Comparison of ENCODE assay signal across 33 cellular contexts in genomic region chr14:24890716-24891115, GRCh38.
"Had no signal": no experiment of that assay in that cellular context is flagged by ENCODE, and none has a peak within 500 bp of the region (broad histone marks: within the 10 kb centered on the region; RNA-seq: fewer than 3 reads in every experiment).

No MANE protein-coding gene starts in this region.

- H3K36me3 ChIP-seq: adrenal gland, ascending aorta, brain microvascular endothelial cell, breast epithelium, cardiac muscle cell had no signal

- DNase-seq: activated effector memory CD4-positive, alpha-beta T cell treated with anti-CD3 and anti-CD28 coated beads, Interleukin-2, amount 50 U/mL, for 16 hours; activated effector memory CD4-positive, alpha-beta T cell treated with Interleukin-2 at 50 U/mL for 16 hours; activated gamma-delta T cell; activated gamma-delta T cell treated with Interleukin-2 at 50 U/mL for 16 hours; activated naive CD4-positive, alpha-beta T cell; activated naive CD4-positive, alpha-beta T cell treated with anti-CD3 and anti-CD28 coated beads for 36 hours; activated naive CD4-positive, alpha-beta T cell treated with anti-CD3 and anti-CD28 coated beads, Interleukin-2, amount 10 ng/mL, durations not matched to agents 7 days and 5 days; activated naive CD4-positive, alpha-beta T cell treated with anti-CD3 and anti-CD28 coated beads, Interleukin-2, amount 50 U/mL, for 16 hours; activated naive CD4-positive, alpha-beta T cell treated with Interleukin-2 at 50 U/mL for 16 hours; activated naive CD8-positive, alpha-beta T cell treated with anti-CD3 and anti-CD28 coated beads for 36 hours; activated naive CD8-positive, alpha-beta T cell treated with anti-CD3 and anti-CD28 coated beads, Interleukin-2, amount 10 ng/mL, durations not matched to agents 7 days and 5 days; activated naive CD8-positive, alpha-beta T cell treated with anti-CD3 and anti-CD28 coated beads, Interleukin-2, amount 50 U/mL, for 24 hours; activated T-cell treated with anti-CD3 and anti-CD28 coated beads, Interleukin-2, amount 50 U/mL, for 24 hours; activated T-cell treated with anti-CD3 and anti-CD28 coated beads, Interleukin-2, amount 50 U/mL, for 4 hours; activated T-cell treated with anti-CD3 and anti-CD28 coated beads, Interleukin-2, amount 50 U/mL, for 48 hours; activated T-cell treated with anti-CD3 and anti-CD28 coated beads, Interleukin-2, amount 50 U/mL, for 72 hours; adrenal gland; amniotic stem cell; amygdala; anterior cingulate cortex; aorta; body of pancreas; brain microvascular endothelial cell; caudate nucleus; central memory CD4-positive, alpha-beta T cell; cerebellar nuclear complex had no signal

- H3K4me3 ChIP-seq: adrenal gland, ascending aorta, body of pancreas, breast epithelium, cardiac muscle cell had no signal

- H3K27ac ChIP-seq: adrenal gland, ascending aorta, body of pancreas, brain microvascular endothelial cell, breast epithelium, cardiac muscle cell had no signal

- H3K4me1 ChIP-seq: adrenal gland, ascending aorta, breast epithelium had no signal

- FAIRE-seq: astrocyte, bronchial epithelial cell had no signal

- H3K27me3 ChIP-seq: adrenal gland, ascending aorta, body of pancreas, brain microvascular endothelial cell, breast epithelium, cardiac muscle cell had no signal

- ATAC-seq: activated naive CD4-positive, alpha-beta T cell treated with anti-CD3 and anti-CD28 coated beads, Interleukin-2, amount 50 U/mL, for 72 hours; activated naive CD8-positive, alpha-beta T cell treated with anti-CD3 and anti-CD28 coated beads, Interleukin-2, amount 50 U/mL, for 24 hours; activated T-cell treated with anti-CD3 and anti-CD28 coated beads, Interleukin-2, amount 50 U/mL, for 4 hours; activated T-cell treated with anti-CD3 and anti-CD28 coated beads, Interleukin-2, amount 50 U/mL, for 72 hours; activated T-helper 17 cell treated with anti-CD3 and anti-CD28 coated beads, Interleukin-2, amount 50 U/mL, for 72 hours; body of pancreas had no signal

- H3K9me3 ChIP-seq: ascending aorta, body of pancreas had no signal
